In genomic region chr14:100622234-100622633, GRCh38 we compare ENCODE assay signal across 15 cellular contexts. TPM values are rescaled to one million over a fixed set of nuclear protein-coding genes. Genes with fewer than 3 reads are reported as not detected.
DNase-seq lines count a peak whose midpoint lies in the region; ATAC-seq and TF ChIP-seq lines count a peak whose summit lies in the region.
"Had no signal": no experiment of that assay in that cellular context is flagged by ENCODE, and none has a peak within 500 bp of the region (broad histone marks: within the 10 kb centered on the region; RNA-seq: fewer than 3 reads in every experiment).

No MANE protein-coding gene starts in this region.

- CTCF ChIA-PET in activated naive CD4-positive, alpha-beta T cell treated with anti-CD3 and anti-CD28 coated beads for 36 hours (lab: Charles Lee): interaction anchor here (1.0 kb wide), 1 partner anchor 31 kb away, joined by 3 read pairs; no protein-coding TSS in a partner anchor

- no peaks in the 10 kb centered on the region for H3K9me3 ChIP-seq in suprapubic skin
- H3K9me3 ChIP-seq: tibial nerve had no signal

- H3K4me1 Mint-ChIP-seq in activated naive CD4-positive, alpha-beta T cell treated with anti-CD3 and anti-CD28 coated beads for 36 hours (ENCODE audit: low read depth): peaks cover 15% of the 10 kb centered on the region
- peaks cover 8% of the 10 kb centered on the region for H3K4me1 Mint-ChIP-seq in mesothelial cell of epicardium
- H3K4me1 Mint-ChIP-seq: activated B cell treated with CpG ODN at 0.5 μM for 24 hours had no signal

- H3K27me3 ChIP-seq in suprapubic skin: peaks cover 47% of the 10 kb centered on the region
- H3K27me3 ChIP-seq: tibial nerve had no signal

- H3K36me3 ChIP-seq in suprapubic skin: no peaks in the 10 kb centered on the region
- H3K36me3 ChIP-seq: neural progenitor cell, tibial nerve had no signal

- intact Hi-C loops in activated naive CD4-positive, alpha-beta T cell treated with anti-CD3 and anti-CD28 coated beads for 36 hours (cut with micrococcal nuclease): no loop called here

- H3K27me3 Mint-ChIP-seq in activated naive CD4-positive, alpha-beta T cell treated with anti-CD3 and anti-CD28 coated beads for 36 hours (ENCODE audit: low read depth): peaks cover 2% of the 10 kb centered on the region
- peaks cover 40% of the 10 kb centered on the region for H3K27me3 Mint-ChIP-seq in mesothelial cell of epicardium (ENCODE audit: low read depth)

- no peak for TF ChIP-seq POLR2A in suprapubic skin (IDR thresholded peaks at IDR 0.05)

- H3K27ac ChIP-seq in suprapubic skin: no peak overlapping the region
- H3K27ac ChIP-seq: neural progenitor cell, SK-N-MC, tibial nerve had no signal

- TF ChIP-seq EP300 in suprapubic skin (IDR thresholded peaks at IDR 0.05): no peak

- WGBS in suprapubic skin: 44% methylated on average over 10 of the region's 10 CpGs

- peaks cover 20% of the 10 kb centered on the region for H3K4me1 ChIP-seq in suprapubic skin

- H3K9me3 Mint-ChIP-seq in activated naive CD4-positive, alpha-beta T cell treated with anti-CD3 and anti-CD28 coated beads for 36 hours: no peaks in the 10 kb centered on the region
- H3K9me3 Mint-ChIP-seq in activated naive CD4-positive, alpha-beta T cell treated with anti-CD3 and anti-CD28 coated beads, Interleukin-2, amount 50 U/mL, for 72 hours: peaks cover 0 to 4% of the 10 kb centered on the region in 2 donors
- peaks cover 10% of the 10 kb centered on the region for H3K9me3 Mint-ChIP-seq in mesothelial cell of epicardium

- H3K36me3 Mint-ChIP-seq in activated naive CD4-positive, alpha-beta T cell treated with anti-CD3 and anti-CD28 coated beads for 36 hours (ENCODE audit: low read depth): no peaks in the 10 kb centered on the region
- no peaks in the 10 kb centered on the region for H3K36me3 Mint-ChIP-seq in activated naive CD4-positive, alpha-beta T cell treated with anti-CD3 and anti-CD28 coated beads, Interleukin-2, amount 50 U/mL, for 72 hours
- H3K36me3 Mint-ChIP-seq in mesothelial cell of epicardium: no peaks in the 10 kb centered on the region
- H3K36me3 Mint-ChIP-seq: neural progenitor cell had no signal

- ATAC-seq in activated naive CD4-positive, alpha-beta T cell treated with anti-CD3 and anti-CD28 coated beads, Interleukin-2, amount 50 U/mL, for 72 hours: no peak

- TF ChIP-seq CTCF in epithelial cell of esophagus (IDR thresholded peaks at IDR 0.05; ENCODE audit: insufficient read depth, low read depth, low read length, missing control alignments) (no peak), suprapubic skin (IDR thresholded peaks at IDR 0.05) (no peak), GM13977 (IDR thresholded peaks at IDR 0.05; ENCODE audit: extremely low read depth, insufficient read depth, missing control alignments) (no peak), mesothelial cell of epicardium (IDR thresholded peaks at IDR 0.05; ENCODE audit: unreplicated experiment) (no peak)

- peak; percentile 1 for DNase-seq in activated naive CD4-positive, alpha-beta T cell treated with anti-CD3 and anti-CD28 coated beads for 36 hours
- no peak for DNase-seq in activated naive CD4-positive, alpha-beta T cell treated with anti-CD3 and anti-CD28 coated beads, Interleukin-2, amount 50 U/mL, for 72 hours (ENCODE audit: low spot score in 2 of 2)
- DNase-seq in NCI-H69 (lab: John Stamatoyannopoulos, UW) (peak; percentile 36), epithelial cell of esophagus (ENCODE audit: low read depth) (peak; percentile 5), suprapubic skin (ENCODE audit: low spot score in 2 of 2) (peak; percentile 52 to 75), GM13977 (ENCODE audit: low spot score) (no peak), mesothelial cell of epicardium (ENCODE audit: low spot score in 2 of 2, unreplicated experiment in 2 of 2) (no peak)
- DNase-seq in stimulated activated CD4-positive, alpha-beta T cell treated with anti-CD3 and anti-CD28 coated beads, Interleukin-2, amount 100 ng/mL, for 48 hours: no peak
- DNase-seq: activated B cell treated with CpG ODN at 0.5 μM for 24 hours; activated CD8-positive, alpha-beta memory T cell treated with anti-CD3 and anti-CD28 coated beads, Interleukin-2, amount 50 U/mL, for 4 hours; central memory CD4-positive, alpha-beta T cell; effector memory CD4-positive, alpha-beta T cell had no signal

- in situ Hi-C loops in GM13977 (cut with MboI; ENCODE audit: low pct_unique_long_range_greater_than_20kb, low sequenced_read_pairs, unreplicated experiment): no loop called here

- no peak overlapping the region for H3K4me3 ChIP-seq in epithelial cell of esophagus (ENCODE audit: low read length)
- no peak overlapping the region for H3K4me3 ChIP-seq in suprapubic skin
- H3K4me3 ChIP-seq: neural progenitor cell, SK-N-MC, tibial nerve had no signal

- H3K27ac Mint-ChIP-seq in activated naive CD4-positive, alpha-beta T cell treated with anti-CD3 and anti-CD28 coated beads for 36 hours: no peak overlapping the region
- no peak overlapping the region for H3K27ac Mint-ChIP-seq in activated naive CD4-positive, alpha-beta T cell treated with anti-CD3 and anti-CD28 coated beads, Interleukin-2, amount 50 U/mL, for 72 hours
- H3K27ac Mint-ChIP-seq in mesothelial cell of epicardium: no peak overlapping the region
- H3K27ac Mint-ChIP-seq: activated B cell treated with CpG ODN at 0.5 μM for 24 hours, neural progenitor cell had no signal

- H3K4me3 Mint-ChIP-seq in activated naive CD4-positive, alpha-beta T cell treated with anti-CD3 and anti-CD28 coated beads for 36 hours: no peak overlapping the region
- no peak overlapping the region for H3K4me3 Mint-ChIP-seq in mesothelial cell of epicardium
- H3K4me3 Mint-ChIP-seq: activated B cell treated with CpG ODN at 0.5 μM for 24 hours, neural progenitor cell had no signal

RNA-seq across cellular contexts. Expression of gene BEGAIN, which starts 35.0 kb away (rescaled TPM):
- total RNA-seq in activated naive CD4-positive, alpha-beta T cell treated with anti-CD3 and anti-CD28 coated beads for 36 hours: 1 to 10 TPM; 5.0 to 5.6 TPM
- 1 to 10 TPM; 1.3 to 8.0 TPM for total RNA-seq in activated naive CD4-positive, alpha-beta T cell treated with anti-CD3 and anti-CD28 coated beads, Interleukin-2, amount 50 U/mL, for 72 hours
- 1 to 10 TPM in 2 of 4 donors, under 1 TPM in 2; 0.68 to 2.8 (median 1.1) TPM for total RNA-seq in suprapubic skin
- 4.7 to 6.7 TPM (median 5.1 TPM) in 3 replicates for total RNA-seq in mesothelial cell of epicardium
- total RNA-seq: activated B cell treated with CpG ODN at 0.5 μM for 24 hours had no signal

Comparison
In these comparisons a context has a peak if more than half of its experiments do, and no peak if none do; other contexts are left out.
1. DNase-seq: peak in activated naive CD4-positive, alpha-beta T cell treated with anti-CD3 and anti-CD28 coated beads for 36 hours (single experiment), NCI-H69 (single experiment), epithelial cell of esophagus (single experiment) and suprapubic skin (2 of 2); none in activated naive CD4-positive, alpha-beta T cell treated with anti-CD3 and anti-CD28 coated beads, Interleukin-2, amount 50 U/mL, for 72 hours (0 of 2), GM13977 (single experiment), stimulated activated CD4-positive, alpha-beta T cell treated with anti-CD3 and anti-CD28 coated beads, Interleukin-2, amount 100 ng/mL, for 48 hours (0 of 2) and mesothelial cell of epicardium (0 of 2).